8 cellular contexts compared by ENCODE assay signal in the genomic region with DNA sequence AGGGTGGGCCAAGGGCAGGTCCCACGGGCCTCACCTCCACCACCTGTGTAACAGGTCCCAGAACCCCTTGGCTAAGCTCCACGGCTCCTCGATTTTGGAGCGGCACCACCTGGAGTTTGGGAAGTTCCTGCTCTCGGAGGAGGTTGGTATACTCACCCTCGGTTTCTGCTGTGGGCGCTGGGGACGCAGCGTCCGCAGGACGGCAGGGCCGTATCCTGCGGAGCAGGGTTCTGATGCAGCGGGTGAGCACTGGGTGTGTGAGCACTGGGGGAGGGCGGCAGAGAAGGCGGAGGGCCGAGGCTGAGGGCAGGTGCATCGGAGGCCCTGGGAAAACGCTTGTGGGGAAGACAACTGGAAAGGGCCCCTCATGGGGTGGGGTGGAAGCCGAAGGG. TPM values are rescaled to one million over a fixed set of nuclear protein-coding genes. Genes with fewer than 3 reads are reported as not detected.
DNase-seq lines count a peak whose midpoint lies in the region; ATAC-seq, FAIRE-seq and TF ChIP-seq lines count a peak whose summit lies in the region.

No MANE protein-coding gene starts in this region.

- H3K27me3 ChIP-seq in BLaER1: no peaks in the 10 kb centered on the region
- H3K27me3 ChIP-seq in HUES6 (ENCODE audit: control insufficient read depth, insufficient read depth, low read length): no peaks in the 10 kb centered on the region
- H3K27me3 ChIP-seq in H1 (replicated peaks in 1 of 4; ENCODE audit: control insufficient read depth in 3 of 4, extremely low read depth in 1 of 4, insufficient read depth in 3 of 4, low read length in 3 of 4): no peaks in the 10 kb centered on the region
- peaks cover 0 to 19% (median 0%) of the 10 kb centered on the region in 3 experiments for H3K27me3 ChIP-seq in neuronal stem cell (ENCODE audit: control insufficient read depth in 3 of 3, insufficient read depth in 3 of 3, low read depth in 1 of 3, low read length in 3 of 3)

- peak overlapping the region; percentile 92 for H3K4me3 ChIP-seq in BLaER1
- peak overlapping the region; percentile 77 for H3K4me3 ChIP-seq in HUES6 (ENCODE audit: low read depth, low read length)
- H3K4me3 ChIP-seq in H1 (ENCODE audit: extremely low read depth in 1 of 4, insufficient read depth in 2 of 4, low read depth in 3 of 4, low read length in 4 of 4): peak overlapping the region; percentile 61 to 87 (median 74)
- H3K4me3 ChIP-seq in neuronal stem cell (ENCODE audit: low read length in 2 of 2): peak overlapping the region in 1 of 2 donors; percentile 85

- no peak overlapping the region for H4K5ac ChIP-seq in H1 (ENCODE audit: insufficient read length, low read depth, low read length)

- H3K79me1 ChIP-seq in H1 (ENCODE audit: low read depth, low read length): no peaks in the 10 kb centered on the region
- peaks cover 2% of the 10 kb centered on the region for H3K79me1 ChIP-seq in neuronal stem cell (ENCODE audit: low read depth, low read length)

- peak overlapping the region; percentile 68 for H4K8ac ChIP-seq in H1 (ENCODE audit: extremely low read depth, insufficient read depth, low read length)
- no peak overlapping the region for H4K8ac ChIP-seq in neuronal stem cell (ENCODE audit: low read depth, low read length)

- H3K36me3 ChIP-seq in BLaER1 (peaks cover 23% of the 10 kb centered on the region), HUES6 (ENCODE audit: control insufficient read depth, insufficient read depth, low read length) (no peaks in the 10 kb centered on the region; the same call in none of the 2 replicates), H1 (ENCODE audit: control insufficient read depth in 2 of 4, insufficient read depth in 4 of 4, low read length in 3 of 4) (no peaks in the 10 kb centered on the region; a peak in 1 of 8 replicates), neuronal stem cell (replicated peaks in 1 of 2; ENCODE audit: control insufficient read depth in 2 of 2, insufficient read depth in 2 of 2, low read length in 2 of 2) (peaks cover 0 to 8% of the 10 kb centered on the region in 2 donors)

- POLR2A ChIA-PET in H1 (lab: Charles Lee; ENCODE audit: partially characterized antibody): interaction anchor here (0.9 to 5.0 kb wide), 4 partner anchors 9 to 37 kb away, joined by 3 to 53 read pairs (median 8); a partner anchor contains a TSS

- WGBS in H1 (ENCODE audit: extremely low coverage in 1 of 2, insufficient coverage in 1 of 2, insufficient read length in 1 of 2, insufficient replicate concordance in 2 of 2, low coverage in 1 of 2, low lambda C conversion rate in 2 of 2, missing lambda C conversion rate in 1 of 2), 2 experiments: 71% methylated on average over 11 of the region's 20 CpGs; no CpG with 5 or more reads in 1 of the 2 experiments
- no CpG with 5 or more reads among the region's 20 CpGs for WGBS in neuronal stem cell (ENCODE audit: extremely low coverage in 2 of 2, insufficient read length in 2 of 2, insufficient replicate concordance in 1 of 2), 2 donors

- H3K18ac ChIP-seq in H1 (ENCODE audit: extremely low read depth, low read length) (peak overlapping the region; percentile 32; the same call in 1 of the 2 replicates), neuronal stem cell (ENCODE audit: low read length) (peak overlapping the region; percentile 85)

- H4K20me1 ChIP-seq in BLaER1 (no peaks in the 10 kb centered on the region), H1 (replicated peaks in 1 of 2; ENCODE audit: control insufficient read depth in 1 of 2, insufficient read depth in 2 of 2, low read length in 2 of 2) (peaks cover 0 to 17% of the 10 kb centered on the region in 2 experiments)

- H3K14ac ChIP-seq in H1 (ENCODE audit: insufficient read length): no peak overlapping the region
- no peak overlapping the region for H3K14ac ChIP-seq in neuronal stem cell (ENCODE audit: low read length)

- H2AFZ ChIP-seq in H1 (ENCODE audit: low read length) (peak overlapping the region; percentile 77; the same call in 1 of the 2 replicates), neuronal stem cell (ENCODE audit: low read length) (peak overlapping the region; percentile 92)

- H2BK120ac ChIP-seq in H1 (replicated peaks; ENCODE audit: low read depth, low read length) (no peak overlapping the region), neuronal stem cell (ENCODE audit: low read depth, low read length) (peak overlapping the region; percentile 5)

- H3K4me1 ChIP-seq in BLaER1 (peaks cover 34% of the 10 kb centered on the region), HUES6 (ENCODE audit: control insufficient read depth, insufficient read depth, low read length) (peaks cover 4% of the 10 kb centered on the region; the same call in 1 of the 2 replicates), H1 (replicated peaks in 1 of 4; ENCODE audit: control insufficient read depth in 3 of 4, insufficient read depth in 4 of 4, low read length in 3 of 4) (no peaks in the 10 kb centered on the region; a peak in 1 of 7 replicates), neuronal stem cell (ENCODE audit: control insufficient read depth in 2 of 2, insufficient read depth in 1 of 2, low read depth in 1 of 2, low read length in 2 of 2) (peaks cover 0 to 6% of the 10 kb centered on the region in 2 donors)

- H2AK5ac ChIP-seq in H1 (ENCODE audit: low read depth, low read length): no peak overlapping the region
- peak overlapping the region; percentile 98 for H2AK5ac ChIP-seq in neuronal stem cell (ENCODE audit: low read depth, low read length)

- no peak for TF ChIP-seq EP300 in H1 (IDR thresholded peaks at IDR 0.05; ENCODE audit: borderline replicate concordance in 1 of 2, low read depth in 2 of 2, low read length in 2 of 2)

- peaks cover 7% of the 10 kb centered on the region; the same call in 1 of the 2 replicates for H3K23me2 ChIP-seq in H1 (ENCODE audit: low read depth, low read length)

- H3K27ac ChIP-seq in BLaER1 (peak overlapping the region; percentile 96), HUES6 (ENCODE audit: low read depth, low read length) (no peak overlapping the region), H1 (ENCODE audit: low read depth, low read length) (no peak overlapping the region), neuronal stem cell (replicated peaks; ENCODE audit: low read length) (no peak overlapping the region)

- no peak overlapping the region for H3K56ac ChIP-seq in H1 (replicated peaks; ENCODE audit: insufficient read length, low read depth, low read length)

- no peak overlapping the region for H4K91ac ChIP-seq in H1 (replicated peaks; ENCODE audit: insufficient read length, low read length)
- H4K91ac ChIP-seq in neuronal stem cell (ENCODE audit: low read depth, low read length, poor library complexity): no peak overlapping the region

- no peaks in the 10 kb centered on the region for H3K79me2 ChIP-seq in H1 (ENCODE audit: control insufficient read depth in 1 of 2, insufficient read depth in 2 of 2, low read length in 2 of 2)

- TF ChIP-seq CTCF in H1 (IDR thresholded peaks at IDR 0.05; ENCODE audit: control extremely low read depth in 1 of 3, insufficient read depth in 1 of 3, low read depth in 1 of 3, low read length in 3 of 3): no peak
- no peak for TF ChIP-seq CTCF in GM13977 (IDR thresholded peaks at IDR 0.05; ENCODE audit: extremely low read depth, insufficient read depth, missing control alignments)

- no peak for FAIRE-seq in H1 (lab: Jason Lieb, UNC)

- no peak for ATAC-seq in GM21619 (IDR thresholded peaks at IDR 0.05; ENCODE audit: unreplicated experiment)

- no peak overlapping the region for H2BK20ac ChIP-seq in H1 (ENCODE audit: low read length)

- H2BK5ac ChIP-seq in H1 (ENCODE audit: low read depth, low read length): 0 out of 2 replicates have a peak overlapping the region, but pooled peaks have one; percentile 40
- H2BK5ac ChIP-seq in neuronal stem cell (ENCODE audit: low read length): peak overlapping the region; percentile 75

- H3K4me2 ChIP-seq in BLaER1 (peak overlapping the region; percentile 91), H1 (ENCODE audit: insufficient read depth in 1 of 2, low read depth in 2 of 2, low read length in 2 of 2) (peak overlapping the region; percentile 65 to 89), neuronal stem cell (ENCODE audit: insufficient read depth, low read length, poor library complexity, severe bottlenecking) (peak overlapping the region; percentile 67)

- in situ Hi-C loops in GM13977 (cut with MboI; ENCODE audit: low pct_unique_long_range_greater_than_20kb, low sequenced_read_pairs, unreplicated experiment): no loop called here

- H3K23ac ChIP-seq in H1 (ENCODE audit: insufficient read length) (no peak overlapping the region), neuronal stem cell (ENCODE audit: low read depth, low read length, poor library complexity) (peak overlapping the region; percentile 44)

- H3K9me3 ChIP-seq in BLaER1: no peaks in the 10 kb centered on the region
- H3K9me3 ChIP-seq in HUES6 (ENCODE audit: control insufficient read depth, insufficient read depth, low read depth, low read length): no peaks in the 10 kb centered on the region
- no peaks in the 10 kb centered on the region for H3K9me3 ChIP-seq in H1 (ENCODE audit: insufficient read depth in 2 of 2, low read depth in 1 of 2, low read length in 1 of 2)
- peaks cover 0 to 7% of the 10 kb centered on the region in 2 donors for H3K9me3 ChIP-seq in neuronal stem cell (replicated peaks in 1 of 2; ENCODE audit: control insufficient read depth in 2 of 2, insufficient read depth in 1 of 2, low read depth in 1 of 2, low read length in 2 of 2)

- H2BK15ac ChIP-seq in H1 (ENCODE audit: low read length) (no peak overlapping the region), neuronal stem cell (ENCODE audit: low read length) (peak overlapping the region; percentile 21)

- CTCF ChIA-PET in H1 (lab: Charles Lee; ENCODE audit: partially characterized antibody): interaction anchor here (1.2 to 3.0 kb wide), 3 partner anchors 10 to 60 kb away, joined by 3 to 11 read pairs (median 4); a partner anchor contains a TSS

- no peak for TF ChIP-seq RAD21 in H1 (IDR thresholded peaks at IDR 0.05 in 1 of 2, conservative IDR thresholded peaks at IDR 0.05 in 1 of 2; ENCODE audit: low read depth in 2 of 2, low read length in 2 of 2)

- H2BK12ac ChIP-seq in H1 (ENCODE audit: low read depth, low read length) (no peak overlapping the region), neuronal stem cell (ENCODE audit: low read length) (peak overlapping the region; percentile 73)

- H3K4ac ChIP-seq in H1 (replicated peaks; ENCODE audit: insufficient read length, low read depth, low read length) (no peak overlapping the region), neuronal stem cell (ENCODE audit: low read length) (no peak overlapping the region)

- no peak for TF ChIP-seq POLR2A in H1 (IDR thresholded peaks at IDR 0.05; ENCODE audit: control extremely low read depth in 1 of 2, low read depth in 2 of 2, low read length in 2 of 2)

- peak overlapping the region; percentile 90 for H3K9ac ChIP-seq in BLaER1
- H3K9ac ChIP-seq in HUES6 (ENCODE audit: low read length): peak overlapping the region; percentile 78
- no peak overlapping the region for H3K9ac ChIP-seq in H1 (replicated peaks in 1 of 4; ENCODE audit: extremely low read depth in 1 of 4, low read depth in 3 of 4, low read length in 3 of 4)
- peak overlapping the region; percentile 88 for H3K9ac ChIP-seq in neuronal stem cell (ENCODE audit: low read depth, low read length, poor library complexity)

- DNase-seq in H1 (ENCODE audit: low read depth in 1 of 2, low spot score in 2 of 2) (no peak), neuronal stem cell (ENCODE audit: low spot score) (no peak), GM13977 (ENCODE audit: low spot score) (no peak), dermis blood vessel endothelial cell (no peak)
- no peak for DNase-seq in effector CD8-positive, alpha-beta T cell (lab: John Stamatoyannopoulos, UW)

RNA-seq across cellular contexts. Expression of a gene that starts 11.0 kb away (rescaled TPM):
- 375 and 413 TPM in 2 replicates for total RNA-seq in H1 (2021; fragmentation: NEBNext Ultra II Directional; extraction: Animal tissue kit (Norgen Biotek cat#: 25700))
- polyA plus RNA-seq in H1 (2011; rRNA removed): 450 and 538 TPM in 2 replicates
- polyA plus RNA-seq in H1 (2011; cell fraction: cytosol; rRNA removed): 736 TPM
- 398 TPM for polyA plus RNA-seq in H1 (2011; cell fraction: nucleus; rRNA removed)
- 972 to 1,582 TPM (median 1,208 TPM) in 4 replicates for polyA plus RNA-seq in H1 (2012, experiment 1 of 2)
- polyA plus RNA-seq in H1 (2012, experiment 2 of 2): 606 TPM
- polyA plus RNA-seq in H1 (2013, experiment 1 of 2): 1,182 TPM
- polyA plus RNA-seq in H1 (2013, experiment 2 of 2): 1,303 TPM
- 143 and 154 TPM in 2 replicates for polyA minus RNA-seq in H1 (2011; rRNA and poly(A)+ RNA removed)
- polyA minus RNA-seq in H1 (2011; cell fraction: cytosol; rRNA and poly(A)+ RNA removed): 98.1 TPM
- polyA minus RNA-seq in H1 (2011; cell fraction: nucleus; rRNA and poly(A)+ RNA removed): 109 TPM
- polyA plus RNA-seq in neuronal stem cell (2013, experiment 1 of 2): 966 TPM
- polyA plus RNA-seq in neuronal stem cell (2013, experiment 2 of 2): 911 TPM
- total RNA-seq in dermis blood vessel endothelial cell: 95.5 and 96.7 TPM in 2 replicates

RNA-seq across cellular contexts. Expression of a gene that starts 11.3 kb away (rescaled TPM):
- total RNA-seq in H1 (2021; fragmentation: NEBNext Ultra II Directional; extraction: Animal tissue kit (Norgen Biotek cat#: 25700)): 5.5 and 5.7 TPM in 2 replicates
- polyA plus RNA-seq in H1 (2011; rRNA removed): 6.3 and 6.8 TPM in 2 replicates
- 7.7 TPM for polyA plus RNA-seq in H1 (2011; cell fraction: cytosol; rRNA removed)
- polyA plus RNA-seq in H1 (2011; cell fraction: nucleus; rRNA removed): 40.3 TPM
- 11.6 to 13.5 TPM (median 12.6 TPM) in 4 replicates for polyA plus RNA-seq in H1 (2012, experiment 1 of 2)
- polyA plus RNA-seq in H1 (2012, experiment 2 of 2): 3.7 TPM
- 4.6 TPM for polyA plus RNA-seq in H1 (2013, experiment 1 of 2)
- polyA plus RNA-seq in H1 (2013, experiment 2 of 2): 3.5 TPM
- polyA minus RNA-seq in H1 (2011; rRNA and poly(A)+ RNA removed): 2.5 and 6.8 TPM in 2 replicates
- 6.9 TPM for polyA minus RNA-seq in H1 (2011; cell fraction: cytosol; rRNA and poly(A)+ RNA removed)
- polyA minus RNA-seq in H1 (2011; cell fraction: nucleus; rRNA and poly(A)+ RNA removed): 19.0 TPM
- polyA plus RNA-seq in neuronal stem cell (2013, experiment 1 of 2): 4.1 TPM
- 3.9 TPM for polyA plus RNA-seq in neuronal stem cell (2013, experiment 2 of 2)
- total RNA-seq in dermis blood vessel endothelial cell: 7.3 and 13.6 TPM in 2 replicates

RNA-seq across cellular contexts. Expression of a gene that starts 25.9 kb away (rescaled TPM):
- total RNA-seq in H1 (2021; fragmentation: NEBNext Ultra II Directional; extraction: Animal tissue kit (Norgen Biotek cat#: 25700)): 5.7 and 8.8 TPM in 2 replicates
- 5.0 and 6.7 TPM in 2 replicates for polyA plus RNA-seq in H1 (2011; rRNA removed)
- polyA plus RNA-seq in H1 (2011; cell fraction: cytosol; rRNA removed): 5.4 TPM
- polyA plus RNA-seq in H1 (2011; cell fraction: nucleus; rRNA removed): 16.0 TPM
- polyA plus RNA-seq in H1 (2012, experiment 1 of 2): 2.3 to 6.0 TPM (median 5.7 TPM) in 4 replicates
- 3.0 TPM for polyA plus RNA-seq in H1 (2012, experiment 2 of 2)
- 2.3 TPM for polyA plus RNA-seq in H1 (2013, experiment 1 of 2)
- polyA plus RNA-seq in H1 (2013, experiment 2 of 2): 1.9 TPM
- 0.98 and 2.7 TPM in 2 replicates for polyA minus RNA-seq in H1 (2011; rRNA and poly(A)+ RNA removed)
- polyA minus RNA-seq in H1 (2011; cell fraction: cytosol; rRNA and poly(A)+ RNA removed): 2.9 TPM
- 9.7 TPM for polyA minus RNA-seq in H1 (2011; cell fraction: nucleus; rRNA and poly(A)+ RNA removed)
- polyA plus RNA-seq in neuronal stem cell (2013, experiment 1 of 2): 0.81 TPM
- polyA plus RNA-seq in neuronal stem cell (2013, experiment 2 of 2): 0.57 TPM
- 9.9 and 10.6 TPM in 2 replicates for total RNA-seq in dermis blood vessel endothelial cell

RNA-seq across cellular contexts. Expression of a gene that starts 37.7 kb away (rescaled TPM):
- 4.1 and 4.5 TPM in 2 replicates for total RNA-seq in H1 (2021; fragmentation: NEBNext Ultra II Directional; extraction: Animal tissue kit (Norgen Biotek cat#: 25700))
- polyA plus RNA-seq in H1 (2011; rRNA removed): 8.0 and 8.4 TPM in 2 replicates
- 11.1 TPM for polyA plus RNA-seq in H1 (2011; cell fraction: cytosol; rRNA removed)
- polyA plus RNA-seq in H1 (2011; cell fraction: nucleus; rRNA removed): 14.3 TPM
- 9.1 to 17.0 TPM (median 14.1 TPM) in 4 replicates for polyA plus RNA-seq in H1 (2012, experiment 1 of 2)
- 4.3 TPM for polyA plus RNA-seq in H1 (2012, experiment 2 of 2)
- 1.3 TPM for polyA plus RNA-seq in H1 (2013, experiment 1 of 2)
- 2.1 TPM for polyA plus RNA-seq in H1 (2013, experiment 2 of 2)
- polyA minus RNA-seq in H1 (2011; rRNA and poly(A)+ RNA removed): 11.1 and 16.4 TPM in 2 replicates
- 6.8 TPM for polyA minus RNA-seq in H1 (2011; cell fraction: cytosol; rRNA and poly(A)+ RNA removed)
- polyA minus RNA-seq in H1 (2011; cell fraction: nucleus; rRNA and poly(A)+ RNA removed): 9.4 TPM
- 9.5 TPM for polyA plus RNA-seq in neuronal stem cell (2013, experiment 1 of 2)
- polyA plus RNA-seq in neuronal stem cell (2013, experiment 2 of 2): 9.3 TPM
- total RNA-seq in dermis blood vessel endothelial cell: 7.3 and 7.5 TPM in 2 replicates

RNA-seq across cellular contexts. Expression of a gene that starts 42.6 kb away (rescaled TPM):
- 49.7 and 52.9 TPM in 2 replicates for total RNA-seq in H1 (2021; fragmentation: NEBNext Ultra II Directional; extraction: Animal tissue kit (Norgen Biotek cat#: 25700))
- 52.7 and 67.4 TPM in 2 replicates for polyA plus RNA-seq in H1 (2011; rRNA removed)
- 59.3 TPM for polyA plus RNA-seq in H1 (2011; cell fraction: cytosol; rRNA removed)
- polyA plus RNA-seq in H1 (2011; cell fraction: nucleus; rRNA removed): 236 TPM
- polyA plus RNA-seq in H1 (2012, experiment 1 of 2): 39.7 to 58.4 TPM (median 51.5 TPM) in 4 replicates
- 19.5 TPM for polyA plus RNA-seq in H1 (2012, experiment 2 of 2)
- polyA plus RNA-seq in H1 (2013, experiment 1 of 2): 37.7 TPM
- 33.4 TPM for polyA plus RNA-seq in H1 (2013, experiment 2 of 2)
- 41.1 and 51.6 TPM in 2 replicates for polyA minus RNA-seq in H1 (2011; rRNA and poly(A)+ RNA removed)
- 50.2 TPM for polyA minus RNA-seq in H1 (2011; cell fraction: cytosol; rRNA and poly(A)+ RNA removed)
- polyA minus RNA-seq in H1 (2011; cell fraction: nucleus; rRNA and poly(A)+ RNA removed): 73.3 TPM
- polyA plus RNA-seq in neuronal stem cell (2013, experiment 1 of 2): 40.8 TPM
- polyA plus RNA-seq in neuronal stem cell (2013, experiment 2 of 2): 42.5 TPM
- total RNA-seq in dermis blood vessel endothelial cell: 64.3 and 104 TPM in 2 replicates

Comparison
In these comparisons a context has a peak if more than half of its experiments do, and no peak if none do; other contexts are left out.
1. H3K9ac ChIP-seq: peak in BLaER1 (single experiment), HUES6 (single experiment) and neuronal stem cell (single experiment); none in H1 (0 of 4).
2. Peak in every context shown above with its lines, with median percentiles within 50 percentile points of each other: H3K4me2 ChIP-seq.